In genomic region chr17:20908373-20909273, GRCh38 we compare ENCODE assay signal across 8 cellular contexts.
A peak's percentile ranks its signal among the peaks of the same experiment; 100 is the strongest.
DNase-seq lines count a peak whose midpoint lies in the region; ATAC-seq, FAIRE-seq and TF ChIP-seq lines count a peak whose summit lies in the region.

No MANE protein-coding gene starts in this region.

- H3K27me3 ChIP-seq in GM06990 (replicated peaks; ENCODE audit: control insufficient read depth, insufficient read depth, low read length) (no peaks in the 10 kb centered on the region), small intestine (ENCODE audit: control insufficient read depth in 2 of 2, insufficient read depth in 2 of 2, low read length in 2 of 2) (no peaks in the 10 kb centered on the region)

- ATAC-seq in HG02610 (IDR thresholded peaks at IDR 0.05; ENCODE audit: unreplicated experiment), result peak; percentile 68

- H3K27ac ChIP-seq in small intestine (ENCODE audit: low read depth in 1 of 2, low read length in 1 of 2), result peak overlapping the region; percentile 75 to 85

- no peaks in the 10 kb centered on the region for H3K4me1 ChIP-seq in small intestine (ENCODE audit: control insufficient read depth in 2 of 2, insufficient read depth in 1 of 2, low read depth in 1 of 2, low read length in 1 of 2)

- WGBS in small intestine, 3 donors, result 4 to 9% (median 8%) methylated on average over 42 to 43 of the region's 43 CpGs

- TF ChIP-seq CTCF in GM06990 (IDR thresholded peaks at IDR 0.05; ENCODE audit: insufficient read depth, low read length, poor library complexity, severe bottlenecking) (peak; percentile 77), cardiac fibroblast (IDR thresholded peaks at IDR 0.05; ENCODE audit: low read depth, low read length) (peak; percentile 82)

- no peaks in the 10 kb centered on the region for H3K36me3 ChIP-seq in GM06990 (ENCODE audit: control insufficient read depth, insufficient read depth, low read length)
- no peaks in the 10 kb centered on the region for H3K36me3 ChIP-seq in small intestine (ENCODE audit: control insufficient read depth in 2 of 2, insufficient read depth in 2 of 2, low read length in 2 of 2)

- H3K4me3 ChIP-seq in GM06990 (replicated peaks; ENCODE audit: low read depth, low read length) (peak overlapping the region; percentile 58), cardiac fibroblast (replicated peaks in 1 of 2; ENCODE audit: low read depth in 2 of 2, low read length in 2 of 2) (peak overlapping the region; percentile 43), small intestine (ENCODE audit: low read depth in 1 of 2, low read length in 2 of 2) (peak overlapping the region; percentile 36 to 63)

- DNase-seq in GM06990 (ENCODE audit: extremely low read depth, insufficient read length) (peak; percentile 89), NCI-H2081 (lab: John Stamatoyannopoulos, UW) (peak; percentile 79 to 86), cardiac fibroblast (ENCODE audit: low read depth in 2 of 2) (peak; percentile 79 to 83), iPS-NIHi7 (ENCODE audit: extremely low spot score) (peak; percentile 97), small intestine (peak; percentile 87), H4 (ENCODE audit: low spot score) (no peak)
- peak; percentile 43 to 59 (median 46) for DNase-seq in activated CD4-positive, CD25-positive, alpha-beta regulatory T cell (lab: John Stamatoyannopoulos, UW)

- no peaks in the 10 kb centered on the region for H3K9me3 ChIP-seq in small intestine (ENCODE audit: control insufficient read depth, low read depth)

- no peak for FAIRE-seq in small intestine (lab: Jason Lieb, UNC)
